In the genomic region with DNA sequence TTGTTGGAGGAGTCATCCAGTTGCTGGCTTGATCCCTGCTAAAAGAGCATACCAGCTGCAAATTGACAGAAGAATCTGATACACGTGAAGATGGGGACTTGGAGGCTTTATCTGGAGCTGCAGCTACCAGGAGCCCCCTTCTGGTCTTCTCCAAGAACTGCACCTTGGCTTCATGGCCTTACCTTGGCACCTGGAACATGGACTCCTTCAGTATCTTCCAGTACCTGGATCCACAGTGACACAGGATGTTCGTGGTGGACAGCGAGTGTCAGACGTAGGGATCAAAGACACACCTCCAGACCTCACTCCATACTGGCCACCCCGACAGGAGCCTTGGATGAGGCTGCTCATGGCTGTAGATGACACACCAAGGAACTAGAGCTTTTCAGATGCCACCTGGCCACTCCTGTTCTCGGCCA, we compare ENCODE assay signal across 9 cellular contexts. TPM values are rescaled to one million over a fixed set of nuclear protein-coding genes. Genes with fewer than 3 reads are reported as not detected.
DNase-seq lines count a peak whose midpoint lies in the region; ATAC-seq and TF ChIP-seq lines count a peak whose summit lies in the region.
"Had no signal": no experiment of that assay in that cellular context is flagged by ENCODE, and none has a peak within 500 bp of the region (broad histone marks: within the 10 kb centered on the region; RNA-seq: fewer than 3 reads in every experiment).

No MANE protein-coding gene starts in this region.

- CTCF ChIA-PET in HEK293T (lab: Yijun Ruan, JAX): interaction anchor here (0.6 to 2.1 kb wide), 14 partner anchors 9 to 391 kb away, joined by 3 to 20 read pairs (median 3); partner anchors contain the start of gene ALKBH7

- H3K9me3 ChIP-seq in BE2C: no peaks in the 10 kb centered on the region
- peaks cover 0 to 2% of the 10 kb centered on the region in 2 donors for H3K9me3 ChIP-seq in lung (ENCODE audit: control insufficient read depth in 2 of 2, insufficient read depth in 1 of 2, low read length in 1 of 2)

- POLR2A ChIA-PET in HEK293T (lab: Yijun Ruan, JAX): interaction anchor here (0.6 to 1.4 kb wide), 2 partner anchors 16 to 78 kb away, joined by 3 read pairs; no protein-coding TSS in a partner anchor

- 31 to 32% methylated on average over 6 of the region's 6 CpGs for WGBS in lung, 2 donors

- DNase-seq in BE2C (peak; percentile 64), HEK293T (ENCODE audit: extremely low spot score) (peak; percentile 71), NCI-H524 treated with DMSO at 0.1 percent for 48 hours (lab: John Stamatoyannopoulos, UW) (peak; percentile 48), dermis microvascular lymphatic vessel endothelial cell (ENCODE audit: low read depth in 2 of 2) (peak; percentile 71 to 87), lung (ENCODE audit: low spot score) (peak; percentile 64)
- DNase-seq in activated CD4-positive, alpha-beta T cell treated with anti-CD3 and anti-CD28 coated beads for 4 hours: peak; percentile 59 to 65
- peak; percentile 18 to 41 for DNase-seq in stimulated activated CD8-positive, alpha-beta memory T cell treated with anti-CD3 and anti-CD28 coated beads, Interleukin-4, amount 100 ng/mL, for 4 hours (ENCODE audit: low read depth in 2 of 2, low spot score in 1 of 2)

- H3K4me1 ChIP-seq in BE2C (no peaks in the 10 kb centered on the region), lung (ENCODE audit: control insufficient read depth in 2 of 2, insufficient read depth in 2 of 2, low read length in 2 of 2) (no peaks in the 10 kb centered on the region)

- no peaks in the 10 kb centered on the region for H3K27me3 ChIP-seq in BE2C
- H3K27me3 ChIP-seq in lung (ENCODE audit: control insufficient read depth, insufficient read depth): no peaks in the 10 kb centered on the region

- no peak overlapping the region for H3K27ac ChIP-seq in lung (ENCODE audit: low read depth in 1 of 2, low read length in 1 of 2)
- H3K27ac ChIP-seq: skin epidermis had no signal

- TF ChIP-seq CTCF in BE2C (IDR thresholded peaks at IDR 0.05; ENCODE audit: low read depth, low read length) (peak; percentile 99), lung (IDR thresholded peaks at IDR 0.05; ENCODE audit: control extremely low read depth, extremely low read depth) (peak; percentile 87)

- ATAC-seq in lung (ENCODE audit: insufficient read depth, low FRiP score): peak; percentile 53
- ATAC-seq in HG03159 (IDR thresholded peaks at IDR 0.05; ENCODE audit: unreplicated experiment): no peak

- H3K4me3 ChIP-seq in BE2C (ENCODE audit: low read depth, low read length): no peak overlapping the region
- no peak overlapping the region for H3K4me3 ChIP-seq in lung
- H3K4me3 ChIP-seq: skin epidermis had no signal

- no peaks in the 10 kb centered on the region for H3K36me3 ChIP-seq in BE2C
- H3K36me3 ChIP-seq in lung (ENCODE audit: control insufficient read depth in 2 of 2, insufficient read depth in 2 of 2, low read length in 2 of 2): no peaks in the 10 kb centered on the region

TF ChIP-seq in HEK293T, 16 proteins besides CTCF, POLR2A, EP300 and RAD21:
- no peak for TF ChIP-seq FOXK2 (IDR thresholded peaks at IDR 0.05)
- TF ChIP-seq NFRKB (IDR thresholded peaks at IDR 0.05): no peak
- no peak for TF ChIP-seq BHLHE40 (IDR thresholded peaks at IDR 0.05; ENCODE audit: borderline replicate concordance)
- no peak for TF ChIP-seq TARDBP (IDR thresholded peaks at IDR 0.05)
- no peak for TF ChIP-seq FOXA1 (IDR thresholded peaks at IDR 0.05)
- no peak for TF ChIP-seq SUZ12 (IDR thresholded peaks at IDR 0.05)
- no peak for TF ChIP-seq CTBP1 (IDR thresholded peaks at IDR 0.05; ENCODE audit: borderline replicate concordance)
- no peak for TF ChIP-seq ELF4 (IDR thresholded peaks at IDR 0.05)
- no peak for TF ChIP-seq L3MBTL2 (conservative IDR thresholded peaks at IDR 0.05)
- no peak for TF ChIP-seq FOXM1 (IDR thresholded peaks at IDR 0.05; ENCODE audit: borderline replicate concordance)
- TF ChIP-seq ZNF384 (IDR thresholded peaks at IDR 0.05): no peak
- TF ChIP-seq SP1 (IDR thresholded peaks at IDR 0.05): no peak
- TF ChIP-seq PKNOX1 (IDR thresholded peaks at IDR 0.05): no peak
- TF ChIP-seq LEF1 (IDR thresholded peaks at IDR 0.05; ENCODE audit: borderline replicate concordance): no peak
- TF ChIP-seq ARNT (IDR thresholded peaks at IDR 0.05): no peak
- TF ChIP-seq HDGF (IDR thresholded peaks at IDR 0.05; ENCODE audit: borderline replicate concordance): no peak

RNA-seq across cellular contexts. Expression of gene ACSBG2, which starts 9.9 kb away (rescaled TPM):
- polyA plus RNA-seq in BE2C (2012; ENCODE audit: insufficient read depth, insufficient read length, low read depth): not detected
- not detected in 2 replicates for total RNA-seq in dermis microvascular lymphatic vessel endothelial cell
- total RNA-seq in lung: under 1 TPM in 1 of 2 donors, not detected in 1; 0.12 TPM
- polyA plus RNA-seq in lung: under 1 TPM in 1 of 2 donors, not detected in 1; 0.12 TPM

RNA-seq across cellular contexts. Expression of gene RFX2, which starts 15.3 kb away (rescaled TPM):
- 19.3 TPM for polyA plus RNA-seq in BE2C (2012; ENCODE audit: insufficient read depth, insufficient read length, low read depth)
- total RNA-seq in dermis microvascular lymphatic vessel endothelial cell (1.3 and 5.7 TPM in 2 replicates), lung (10 to 100 TPM; 22.6 to 54.2 TPM)
- 10 to 100 TPM; 13.1 to 17.3 TPM for polyA plus RNA-seq in lung
